12 cellular contexts compared by ENCODE assay signal in genomic region chr2:26144031-26144430, GRCh38. TPM values are rescaled to one million over a fixed set of nuclear protein-coding genes. Genes with fewer than 3 reads are reported as not detected.
DNase-seq lines count a peak whose midpoint lies in the region; ATAC-seq, FAIRE-seq and TF ChIP-seq lines count a peak whose summit lies in the region.
"Had no signal": no experiment of that assay in that cellular context is flagged by ENCODE, and none has a peak within 500 bp of the region (broad histone marks: within the 10 kb centered on the region; RNA-seq: fewer than 3 reads in every experiment).

No MANE protein-coding gene starts in this region.

- TF ChIP-seq RAD21 in A549 (conservative IDR thresholded peaks at IDR 0.05 in 1 of 2, IDR thresholded peaks at IDR 0.05 in 1 of 2), result no peak

- no peak overlapping the region for H3K4me3 ChIP-seq in A549
- H3K4me3 ChIP-seq in GM23248, result no peak overlapping the region
- no peak overlapping the region for H3K4me3 ChIP-seq in brain microvascular endothelial cell (ENCODE audit: low read depth, low read length)
- H3K4me3 ChIP-seq: vagina had no signal

- H3K9me3 ChIP-seq in A549 (no peaks in the 10 kb centered on the region), GM23248 (ENCODE audit: low read depth) (no peaks in the 10 kb centered on the region)
- H3K9me3 ChIP-seq: adrenal gland, vagina had no signal

- H3K27ac ChIP-seq in A549, result peak overlapping the region; percentile 64 to 76; a peak in 5 of 6 replicates
- no peak overlapping the region for H3K27ac ChIP-seq in GM23248
- no peak overlapping the region for H3K27ac ChIP-seq in brain microvascular endothelial cell
- H3K27ac ChIP-seq: adrenal gland, vagina had no signal

- no peaks in the 10 kb centered on the region for H3K9me2 ChIP-seq in GM23248 (ENCODE audit: insufficient read depth)

- ATAC-seq in A549 (peak in 1 of 2 experiments; percentile 1; a peak in 2 of 6 replicates), GM18907 (IDR thresholded peaks at IDR 0.05; ENCODE audit: unreplicated experiment) (no peak)
- ATAC-seq: stimulated activated naive CD8-positive, alpha-beta T cell treated with anti-CD3 and anti-CD28 coated beads, Interleukin-15, Interleukin-2, amounts not matched to agents 100 U/mL and 50 U/mL, for 24 hours had no signal

- TF ChIP-seq EP300 in A549 (IDR thresholded peaks at IDR 0.05), result no peak

- H3K4me1 ChIP-seq in A549 (peaks cover 25% of the 10 kb centered on the region), GM23248 (ENCODE audit: insufficient read depth) (no peaks in the 10 kb centered on the region)
- H3K4me1 ChIP-seq: adrenal gland, vagina had no signal

- no peak for TF ChIP-seq POLR2A in A549 (IDR thresholded peaks at IDR 0.05; ENCODE audit: low read length)
- no peak for TF ChIP-seq POLR2A in erythroblast (IDR thresholded peaks at IDR 0.05; ENCODE audit: low read length)

- H3K4me2 ChIP-seq in A549 (peak overlapping the region; percentile 51; the same call in 1 of the 3 replicates), GM23248 (ENCODE audit: unreplicated experiment) (no peak overlapping the region)

- H3K27me3 ChIP-seq in GM23248 (replicated peaks; ENCODE audit: insufficient read depth), result no peaks in the 10 kb centered on the region
- no peaks in the 10 kb centered on the region for H3K27me3 ChIP-seq in brain microvascular endothelial cell (replicated peaks)
- H3K27me3 ChIP-seq: adrenal gland, vagina had no signal

- DNase-seq in A549 (ENCODE audit: low read depth in 1 of 2, low spot score in 1 of 2), result no peak
- DNase-seq in GM23248, result no peak
- DNase-seq in NCI-H526 treated with DMSO at 0.1 percent for 48 hours (lab: John Stamatoyannopoulos, UW), result peak; percentile 45
- peak; percentile 12 to 19 for DNase-seq in erythroblast (lab: John Stamatoyannopoulos, UW)
- no peak for DNase-seq in brain microvascular endothelial cell
- DNase-seq in NCI-H748 treated with DMSO at 0.1 percent for 48 hours (lab: John Stamatoyannopoulos, UW), result no peak
- DNase-seq in activated effector memory CD4-positive, alpha-beta T cell treated with Interleukin-2 at 50 U/mL for 16 hours, result no peak
- DNase-seq: adrenal gland; islet precursor cell; stimulated activated naive CD8-positive, alpha-beta T cell treated with anti-CD3 and anti-CD28 coated beads, Interleukin-15, Interleukin-2, amounts not matched to agents 100 U/mL and 50 U/mL, for 24 hours had no signal

- H4K20me1 ChIP-seq in GM23248 (ENCODE audit: insufficient read depth), result no peaks in the 10 kb centered on the region

- H3F3A ChIP-seq in GM23248 (ENCODE audit: insufficient read depth), result 0 out of 2 replicates have a peak, but pooled peaks cover 2% of the 10 kb centered on the region

- no peak overlapping the region for H3K9ac ChIP-seq in GM23248

- H3K36me3 ChIP-seq in GM23248 (ENCODE audit: low read depth) (no peaks in the 10 kb centered on the region), brain microvascular endothelial cell (replicated peaks) (no peaks in the 10 kb centered on the region)
- H3K36me3 ChIP-seq: adrenal gland, vagina had no signal

- 73% methylated on average over 7 of the region's 7 CpGs for WGBS in A549 (ENCODE audit: missing lambda C conversion rate)
- WGBS in GM23248 (ENCODE audit: low coverage in 1 of 2, low lambda C conversion rate in 2 of 2, missing lambda C conversion rate in 2 of 2), 2 experiments, result 72 to 76% methylated on average over 7 of the region's 7 CpGs

- POLR2A ChIA-PET in A549 (lab: Yijun Ruan, JAX), result no interaction called here

- H3K79me2 ChIP-seq in GM23248 (ENCODE audit: insufficient read depth), result no peaks in the 10 kb centered on the region

- CTCF ChIA-PET in A549 (lab: Yijun Ruan, JAX), result interaction anchor here (0.6 to 13.5 kb wide), 30 partner anchors 8 to 388 kb away, joined by 3 to 280 read pairs (median 5); partner anchors contain the start of genes KIF3C and RAB10

- FAIRE-seq in A549 (lab: Jason Lieb, UNC), result no peak

- in situ Hi-C loops in GM23248 (cut with MboI), result no loop called here
- in situ Hi-C loops in brain microvascular endothelial cell (cut with HindIII; ENCODE audit: low pct_ligation_motif_present, low sequenced_read_pairs), result loop anchor here (25.0 kb wide), 1 partner anchor 157 kb away; the partner anchor contains the start of gene KIF3C

- peak overlapping the region; percentile 73 for H2AFZ ChIP-seq in GM23248

- TF ChIP-seq CTCF in A549 (IDR thresholded peaks at IDR 0.05) (no peak), brain microvascular endothelial cell (IDR thresholded peaks at IDR 0.05; ENCODE audit: low read depth, low read length, missing control alignments) (no peak)

TF ChIP-seq in A549, 52 proteins besides CTCF, POLR2A, EP300 and RAD21:
- no peak for TF ChIP-seq MAFK (IDR thresholded peaks at IDR 0.05; ENCODE audit: partially characterized antibody)
- TF ChIP-seq REST (IDR thresholded peaks at IDR 0.05), result no peak
- no peak for TF ChIP-seq FOXS1 (CRISPR knock-in tag; IDR thresholded peaks at IDR 0.05)
- no peak for TF ChIP-seq GATA3 (IDR thresholded peaks at IDR 0.05; ENCODE audit: borderline replicate concordance)
- no peak for TF ChIP-seq MYC (IDR thresholded peaks at IDR 0.05; ENCODE audit: borderline replicate concordance, low read length)
TF ChIP-seq in A549: peak in this region for 0.

RNA-seq across cellular contexts. Expression of gene GAREM2, which starts 28.9 kb away (rescaled TPM):
- polyA plus RNA-seq in A549 (2011; rRNA removed) (5.1 and 6.6 TPM in 2 replicates), A549 (2017; fragmentation: RNase III; extraction: RNeasy Plus Mini Kit Qiagen cat#74134 plus additional on column Dnase treatment) (4.5 to 5.9 TPM (median 5.6 TPM) in 3 replicates), GM23248 (2016; fragmentation: Nextera tagmentation; extraction: Ambion mirVana) (5.9 TPM in 2 replicates)
- 5.6 and 8.6 TPM in 2 replicates for polyA plus RNA-seq in A549 (2012; cell fraction: cytosol; rRNA removed)
- 11.2 and 11.9 TPM in 2 replicates for polyA plus RNA-seq in A549 (2012; cell fraction: nucleus; rRNA removed)
- 10.2 and 10.4 TPM in 2 replicates for polyA minus RNA-seq in A549 (2011; rRNA and poly(A)+ RNA removed)
- total RNA-seq in GM23248 (2014; rRNA removed; shearing (Covaris generic)), result 1.8 and 2.5 TPM in 2 replicates

Comparison
In these comparisons a context has a peak if more than half of its experiments do, and no peak if none do; other contexts are left out.
1. DNase-seq: peak in NCI-H526 treated with DMSO at 0.1 percent for 48 hours (single experiment) and erythroblast (2 of 2); none in A549 (0 of 2), GM23248 (single experiment), brain microvascular endothelial cell (single experiment), NCI-H748 treated with DMSO at 0.1 percent for 48 hours (single experiment) and activated effector memory CD4-positive, alpha-beta T cell treated with Interleukin-2 at 50 U/mL for 16 hours (single experiment).
2. H3K27ac ChIP-seq: peak in A549 (2 of 2); none in GM23248 (single experiment) and brain microvascular endothelial cell (single experiment).